Comparison of ENCODE assay signal across 1 cellular context in genomic region chr6:162177733-162178132, GRCh38.
TF ChIP-seq lines count a peak whose summit lies in the region.

No MANE protein-coding gene starts in this region.

TF ChIP-seq in HCT116, 20 proteins besides CTCF, POLR2A, EP300 and RAD21 (continued from another document):
- no peak for TF ChIP-seq MAX (IDR thresholded peaks at IDR 0.05)
- TF ChIP-seq CBX3 (IDR thresholded peaks at IDR 0.05; ENCODE audit: low read depth), result no peak
